Comparison of ENCODE assay signal across 24 cellular contexts in genomic region chr15:90489514-90489913, GRCh38.
DNase-seq lines count a peak whose midpoint lies in the region; ATAC-seq lines count a peak whose summit lies in the region.
"Had no signal": no experiment of that assay in that cellular context is flagged by ENCODE, and none has a peak within 500 bp of the region (broad histone marks: within the 10 kb centered on the region; RNA-seq: fewer than 3 reads in every experiment).

No MANE protein-coding gene starts in this region.

- H3K27ac ChIP-seq in epithelial cell of prostate, result peak overlapping the region; percentile 17
- H3K27ac ChIP-seq: spleen, tibial nerve had no signal

- no peak for ATAC-seq in stimulated activated naive CD8-positive, alpha-beta T cell treated with anti-CD3 and anti-CD28 coated beads, Interleukin-15, amount 100 ng/mL, for 72 hours
- ATAC-seq in stimulated activated naive CD8-positive, alpha-beta T cell treated with anti-CD3 and anti-CD28 coated beads, Interleukin-15, Interleukin-2, amounts not matched to agents 100 U/mL and 50 U/mL, for 24 hours, result no peak
- ATAC-seq in HG02981 (IDR thresholded peaks at IDR 0.05; ENCODE audit: unreplicated experiment), result no peak
- ATAC-seq: HCT116 had no signal

- no peaks in the 10 kb centered on the region for H3K27me3 Mint-ChIP-seq in stimulated activated naive CD8-positive, alpha-beta T cell treated with anti-CD3 and anti-CD28 coated beads, Interleukin-15, amount 100 ng/mL, for 72 hours
- H3K27me3 Mint-ChIP-seq: activated B cell treated with CpG ODN at 0.5 μM for 24 hours; brain; stimulated activated naive CD8-positive, alpha-beta T cell treated with anti-CD3 and anti-CD28 coated beads, Interleukin-15, Interleukin-2, amounts not matched to agents 100 ng/mL and 50 ng/mL, for 24 hours had no signal

- H3K27ac Mint-ChIP-seq in stimulated activated naive CD8-positive, alpha-beta T cell treated with anti-CD3 and anti-CD28 coated beads, Interleukin-15, amount 100 ng/mL, for 72 hours, result peak overlapping the region; percentile 22 to 46
- H3K27ac Mint-ChIP-seq: activated B cell treated with CpG ODN at 0.5 μM for 24 hours had no signal

- DNase-seq in NCI-H510A treated with DMSO at 0.1 percent for 48 hours (lab: John Stamatoyannopoulos, UW) (peak; percentile 6), NCI-H510A (lab: John Stamatoyannopoulos, UW) (no peak), epithelial cell of prostate (ENCODE audit: low read depth, low spot score) (no peak), GOT3 (lab: John Stamatoyannopoulos, UW) (no peak), NCI-H82 treated with DMSO at 0.1 percent for 48 hours (lab: John Stamatoyannopoulos, UW; ENCODE audit: unreplicated experiment) (no peak)
- DNase-seq in stimulated activated naive CD8-positive, alpha-beta T cell treated with anti-CD3 and anti-CD28 coated beads, Interleukin-15, amount 100 ng/mL, for 72 hours, result no peak
- no peak for DNase-seq in stimulated activated naive CD8-positive, alpha-beta T cell treated with anti-CD3 and anti-CD28 coated beads, Interleukin-15, Interleukin-2, amounts not matched to agents 100 U/mL and 50 U/mL, for 24 hours
- DNase-seq: 8988T; activated B cell treated with CpG ODN at 0.5 μM for 24 hours; effector CD8-positive, alpha-beta T cell; GDM1; kidney glomerular epithelial cell; nucleus accumbens; retina; RPMI8226; SK-N-SH; spleen; stimulated activated CD4-positive, alpha-beta T cell treated with anti-CD3 and anti-CD28 coated beads, Interleukin-4, amount 100 ng/mL, for 1 hour; T1000 had no signal

- no peak overlapping the region for H3K4me3 Mint-ChIP-seq in stimulated activated naive CD8-positive, alpha-beta T cell treated with anti-CD3 and anti-CD28 coated beads, Interleukin-15, amount 100 ng/mL, for 72 hours
- H3K4me3 Mint-ChIP-seq: activated B cell treated with CpG ODN at 0.5 μM for 24 hours; brain; stimulated activated naive CD8-positive, alpha-beta T cell treated with anti-CD3 and anti-CD28 coated beads, Interleukin-15, Interleukin-2, amounts not matched to agents 100 ng/mL and 50 ng/mL, for 24 hours had no signal

- H3K9me3 Mint-ChIP-seq in stimulated activated naive CD8-positive, alpha-beta T cell treated with anti-CD3 and anti-CD28 coated beads, Interleukin-15, amount 100 ng/mL, for 72 hours, result no peaks in the 10 kb centered on the region
- H3K9me3 Mint-ChIP-seq: activated B cell treated with CpG ODN at 0.5 μM for 24 hours; brain; stimulated activated naive CD8-positive, alpha-beta T cell treated with anti-CD3 and anti-CD28 coated beads, Interleukin-15, Interleukin-2, amounts not matched to agents 100 ng/mL and 50 ng/mL, for 24 hours had no signal

- H3K4me1 Mint-ChIP-seq in stimulated activated naive CD8-positive, alpha-beta T cell treated with anti-CD3 and anti-CD28 coated beads, Interleukin-15, amount 100 ng/mL, for 72 hours, result peaks cover 15% of the 10 kb centered on the region
- H3K4me1 Mint-ChIP-seq: activated B cell treated with CpG ODN at 0.5 μM for 24 hours, brain had no signal
